In the genomic region with DNA sequence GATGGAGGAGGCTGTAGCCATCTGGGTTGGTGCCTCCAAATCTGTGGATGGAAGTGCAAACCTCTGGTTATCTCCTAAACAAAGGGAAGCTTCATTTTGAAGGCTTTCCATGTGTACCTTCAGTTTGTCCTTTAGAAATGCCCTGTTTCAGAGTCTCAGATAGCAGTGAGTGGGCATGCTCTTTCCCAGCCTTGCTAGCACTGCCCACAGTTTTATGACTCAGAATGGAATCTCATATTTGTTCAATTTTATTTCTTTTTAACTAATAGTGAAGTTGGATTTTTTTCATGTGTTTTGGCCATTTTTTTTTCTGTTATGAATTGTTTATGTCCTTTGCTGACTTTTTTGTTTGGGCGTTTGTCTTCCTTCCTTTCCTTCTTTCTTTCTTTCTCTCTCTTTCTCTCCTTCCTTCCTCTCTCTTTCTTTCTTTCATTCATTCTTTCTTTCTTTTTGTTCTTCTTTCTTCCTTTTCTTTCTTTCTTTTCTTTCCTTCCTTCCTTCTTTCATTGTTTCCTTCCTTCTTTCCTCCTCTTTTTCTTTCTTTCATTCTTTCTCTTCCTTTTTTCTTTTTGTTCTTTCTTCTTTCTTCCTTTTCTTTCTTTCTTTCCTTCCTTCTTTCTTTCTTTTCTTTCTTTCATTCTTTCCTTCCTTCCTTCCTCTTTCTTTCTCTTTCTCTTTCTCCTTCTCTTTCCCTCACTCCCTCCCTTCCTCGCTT, we compare ENCODE assay signal across 9 cellular contexts. TPM values are rescaled to one million over a fixed set of nuclear protein-coding genes. Genes with fewer than 3 reads are reported as not detected.
DNase-seq lines count a peak whose midpoint lies in the region; ATAC-seq and TF ChIP-seq lines count a peak whose summit lies in the region.
"Had no signal": no experiment of that assay in that cellular context is flagged by ENCODE, and none has a peak within 500 bp of the region (broad histone marks: within the 10 kb centered on the region; RNA-seq: fewer than 3 reads in every experiment).

No MANE protein-coding gene starts in this region.

- H3K4me3 ChIP-seq in CD8-positive, alpha-beta T cell (ENCODE audit: low read depth, low read length) = no peak overlapping the region
- no peak overlapping the region for H3K4me3 ChIP-seq in lower lobe of right lung

- no peak for DNase-seq in CD8-positive, alpha-beta T cell
- no peak for DNase-seq in WTC11 (ENCODE audit: low spot score)
- DNase-seq in lower lobe of right lung = no peak
- no peak for DNase-seq in omental fat pad (ENCODE audit: low spot score)
- DNase-seq in H4 (ENCODE audit: low spot score) = no peak
- no peak for DNase-seq in NOMO-1 (lab: John Stamatoyannopoulos, UW; ENCODE audit: unreplicated experiment in 2 of 2)
- DNase-seq: NCI-H2029 treated with DMSO at 0.1 percent for 48 hours had no signal

- no peak for TF ChIP-seq CTCF in CD8-positive, alpha-beta T cell (IDR thresholded peaks at IDR 0.05)
- TF ChIP-seq CTCF in WTC11 (IDR thresholded peaks at IDR 0.05) (no peak), lower lobe of right lung (IDR thresholded peaks at IDR 0.05) (no peak), omental fat pad (IDR thresholded peaks at IDR 0.05) (no peak)

- intact Hi-C loops in CD8-positive, alpha-beta T cell (cut with DNase I, micrococcal nuclease) = loop anchor here in 1 of 2 experiments (5.0 kb wide), 1 partner anchor 40 kb away; no protein-coding TSS in a partner anchor
- intact Hi-C loops in lower lobe of right lung (cut with DNase I) = no loop called here

- peak overlapping the region; percentile 37 for H3K4me3 Mint-ChIP-seq in CD8-positive, alpha-beta T cell
- H3K4me3 Mint-ChIP-seq in WTC11 = no peak overlapping the region

- H3K9me3 ChIP-seq in CD8-positive, alpha-beta T cell (ENCODE audit: low read length) = no peaks in the 10 kb centered on the region
- no peaks in the 10 kb centered on the region for H3K9me3 ChIP-seq in lower lobe of right lung

- peaks cover 46% of the 10 kb centered on the region for H3K4me1 Mint-ChIP-seq in CD8-positive, alpha-beta T cell (ENCODE audit: low read depth)
- H3K4me1 Mint-ChIP-seq in WTC11 = no peaks in the 10 kb centered on the region

- H3K36me3 ChIP-seq in CD8-positive, alpha-beta T cell (ENCODE audit: insufficient read depth, low read length) = no peaks in the 10 kb centered on the region
- no peaks in the 10 kb centered on the region for H3K36me3 ChIP-seq in lower lobe of right lung

- peak overlapping the region; percentile 69 for H3K27ac Mint-ChIP-seq in CD8-positive, alpha-beta T cell
- no peak overlapping the region for H3K27ac Mint-ChIP-seq in WTC11

- H3K9me3 Mint-ChIP-seq in CD8-positive, alpha-beta T cell = no peaks in the 10 kb centered on the region
- H3K9me3 Mint-ChIP-seq in WTC11 = peaks cover 9% of the 10 kb centered on the region; the same call in 1 of the 2 replicates

- ATAC-seq in CD8-positive, alpha-beta T cell = no peak
- ATAC-seq in GM21825 (IDR thresholded peaks at IDR 0.05; ENCODE audit: unreplicated experiment) (peak; percentile 0), WTC11 (no peak), lower lobe of right lung (no peak), omental fat pad (ENCODE audit: low FRiP score) (no peak), HG03521 (IDR thresholded peaks at IDR 0.05; ENCODE audit: unreplicated experiment) (no peak)

- POLR2A ChIA-PET in CD8-positive, alpha-beta T cell (lab: Charles Lee) = interaction anchor here (0.9 to 1.5 kb wide), 3 partner anchors 10 to 26 kb away, joined by 3 to 5 read pairs (median 3); a partner anchor contains a TSS
- POLR2A ChIA-PET in WTC11 (lab: Charles Lee) = no interaction called here

- H3K27me3 Mint-ChIP-seq in CD8-positive, alpha-beta T cell (ENCODE audit: low read depth) = no peaks in the 10 kb centered on the region
- no peaks in the 10 kb centered on the region for H3K27me3 Mint-ChIP-seq in WTC11 (ENCODE audit: low read depth)

- H3K27me3 ChIP-seq in CD8-positive, alpha-beta T cell (ENCODE audit: insufficient read depth, low read length) = no peaks in the 10 kb centered on the region
- H3K27me3 ChIP-seq in lower lobe of right lung (ENCODE audit: low read depth) = no peaks in the 10 kb centered on the region

- no peak overlapping the region for H3K27ac ChIP-seq in CD8-positive, alpha-beta T cell (ENCODE audit: low read depth, low read length)
- H3K27ac ChIP-seq in lower lobe of right lung = peak overlapping the region; percentile 21

- no peaks in the 10 kb centered on the region for H3K36me3 Mint-ChIP-seq in CD8-positive, alpha-beta T cell
- H3K36me3 Mint-ChIP-seq in WTC11 = no peaks in the 10 kb centered on the region

- CTCF ChIA-PET in CD8-positive, alpha-beta T cell (lab: Charles Lee) = interaction anchor here (1.0 to 8.3 kb wide), 4 partner anchors 10 to 42 kb away, joined by 3 to 32 read pairs (median 4); no protein-coding TSS in a partner anchor
- CTCF ChIA-PET in WTC11 (lab: Charles Lee) = interaction anchor here (1.1 to 1.8 kb wide), 3 partner anchors 8 to 326 kb away, joined by 3 to 5 read pairs (median 4); no protein-coding TSS in a partner anchor

- peaks cover 45% of the 10 kb centered on the region for H3K4me1 ChIP-seq in CD8-positive, alpha-beta T cell (ENCODE audit: insufficient read depth, low read length)
- H3K4me1 ChIP-seq in lower lobe of right lung = peaks cover 29% of the 10 kb centered on the region

TF ChIP-seq in WTC11, 78 proteins besides CTCF, POLR2A, EP300 and RAD21:
- no peak for TF ChIP-seq GTF2I (CRISPR knock-in tag; conservative IDR thresholded peaks at IDR 0.05)
- no peak for TF ChIP-seq MXD4 (CRISPR knock-in tag; IDR thresholded peaks at IDR 0.05; ENCODE audit: borderline replicate concordance)
- TF ChIP-seq TP53 (CRISPR knock-in tag; IDR thresholded peaks at IDR 0.05) = no peak
- TF ChIP-seq, protein P1, sequence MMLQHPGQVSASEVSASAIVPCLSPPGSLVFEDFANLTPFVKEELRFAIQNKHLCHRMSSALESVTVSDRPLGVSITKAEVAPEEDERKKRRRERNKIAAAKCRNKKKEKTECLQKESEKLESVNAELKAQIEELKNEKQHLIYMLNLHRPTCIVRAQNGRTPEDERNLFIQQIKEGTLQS (CRISPR knock-in tag; conservative IDR thresholded peaks at IDR 0.05) = no peak
- TF ChIP-seq, protein P2, sequence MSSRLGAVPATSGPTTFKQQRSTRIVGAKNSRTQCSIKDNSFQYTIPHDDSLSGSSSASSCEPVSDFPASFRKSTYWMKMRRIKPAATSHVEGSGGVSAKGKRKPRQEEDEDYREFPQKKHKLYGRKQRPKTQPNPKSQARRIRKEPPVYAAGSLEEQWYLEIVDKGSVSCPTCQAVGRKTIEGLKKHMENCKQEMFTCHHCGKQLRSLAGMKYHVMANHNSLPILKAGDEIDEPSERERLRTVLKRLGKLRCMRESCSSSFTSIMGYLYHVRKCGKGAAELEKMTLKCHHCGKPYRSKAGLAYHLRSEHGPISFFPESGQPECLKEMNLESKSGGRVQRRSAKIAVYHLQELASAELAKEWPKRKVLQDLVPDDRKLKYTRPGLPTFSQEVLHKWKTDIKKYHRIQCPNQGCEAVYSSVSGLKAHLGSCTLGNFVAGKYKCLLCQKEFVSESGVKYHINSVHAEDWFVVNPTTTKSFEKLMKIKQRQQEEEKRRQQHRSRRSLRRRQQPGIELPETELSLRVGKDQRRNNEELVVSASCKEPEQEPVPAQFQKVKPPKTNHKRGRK (CRISPR knock-in tag; IDR thresholded peaks at IDR 0.05; ENCODE audit: borderline replicate concordance) = peak; percentile 64; the same call in 1 of the 2 replicates

RNA-seq across cellular contexts. Expression of a gene that starts 25.6 kb away (rescaled TPM):
- 10 to 100 TPM; 56.4 to 57.3 TPM for total RNA-seq in CD8-positive, alpha-beta T cell
- total RNA-seq in WTC11 (2021) (0.11 to 0.18 TPM (median 0.16 TPM) in 3 replicates), lower lobe of right lung (29.5 TPM), omental fat pad (10 to 100 TPM in 1 of 4 donors, 1 to 10 TPM in 3; 3.0 to 21.4 (median 3.6) TPM)
- not detected in 2 replicates for total RNA-seq in H4 (2014; rRNA removed; shearing (Covaris generic))
